8 cellular contexts compared by ENCODE assay signal in genomic region chr5:139765409-139766217, GRCh38. TPM values are rescaled to one million over a fixed set of nuclear protein-coding genes. Genes with fewer than 3 reads are reported as not detected.
DNase-seq lines count a peak whose midpoint lies in the region; ATAC-seq, FAIRE-seq and TF ChIP-seq lines count a peak whose summit lies in the region.

No MANE protein-coding gene starts in this region.

- H3K9ac ChIP-seq in duodenal mucosa (ENCODE audit: low read depth in 1 of 2, low read length in 2 of 2), result peak overlapping the region in 1 of 2 donors; percentile 74

- CTCF ChIA-PET in A549 (lab: Yijun Ruan, JAX), result interaction anchor here (0.5 to 9.0 kb wide), 99 partner anchors 9 to 958 kb away, joined by 3 to 267 read pairs (median 5); partner anchors contain the start of gene CXXC5

- H3K4me2 ChIP-seq in A549, result peak overlapping the region; percentile 63

- H3K4me1 ChIP-seq in A549 (no peaks in the 10 kb centered on the region), duodenal mucosa (ENCODE audit: control insufficient read depth in 1 of 2, insufficient read depth in 2 of 2, low read length in 2 of 2) (peaks cover 0 to under 1% of the 10 kb centered on the region in 2 donors), lower lobe of right lung (peaks cover 13% of the 10 kb centered on the region)

- WGBS in A549 (ENCODE audit: missing lambda C conversion rate), result 13% methylated on average over 32 of the region's 46 CpGs

- peaks cover 12 to 17% of the 10 kb centered on the region in 2 donors for H3K27me3 ChIP-seq in duodenal mucosa (ENCODE audit: control insufficient read depth in 1 of 2, insufficient read depth in 2 of 2, low read length in 2 of 2)
- H3K27me3 ChIP-seq in lower lobe of right lung (ENCODE audit: low read depth), result peaks cover 29% of the 10 kb centered on the region

- DNase-seq in A549 (ENCODE audit: low read depth in 1 of 2, low spot score in 1 of 2), result peak; percentile 74 to 76
- peak; percentile 79 for DNase-seq in GM18507 (ENCODE audit: extremely low spot score, insufficient read length, low read depth)
- peak; percentile 87 for DNase-seq in NCI-H345 (lab: John Stamatoyannopoulos, UW)
- peak; percentile 76 to 78 for DNase-seq in activated CD4-positive, alpha-beta T cell treated with anti-CD3 and anti-CD28 coated beads, Interleukin-2, amount 50 U/mL, for 4 hours
- DNase-seq in lower lobe of right lung, result peak; percentile 86
- peak; percentile 78 to 81 for DNase-seq in stimulated activated CD4-positive, alpha-beta T cell treated with anti-CD3 and anti-CD28 coated beads, Interleukin-4, amount 100 ng/mL, for 48 hours (ENCODE audit: low read depth in 2 of 2)

- H3K27ac ChIP-seq in A549 (peak overlapping the region; percentile 80 to 92), duodenal mucosa (ENCODE audit: low read depth, low read length) (no peak overlapping the region), lower lobe of right lung (no peak overlapping the region)

- ATAC-seq in A549 (peak; percentile 79 to 93), HG03039 (IDR thresholded peaks at IDR 0.05; ENCODE audit: unreplicated experiment) (peak; percentile 73), lower lobe of right lung (peak; percentile 93 to 94)

- H3K4me3 ChIP-seq in A549 (peak overlapping the region; percentile 51), duodenal mucosa (ENCODE audit: low read depth in 1 of 2, low read length in 2 of 2) (peak overlapping the region; percentile 61 to 72), lower lobe of right lung (peak overlapping the region; percentile 67)

- H3K36me3 ChIP-seq in duodenal mucosa (ENCODE audit: control insufficient read depth in 1 of 2, insufficient read depth in 2 of 2, low read length in 2 of 2) (no peaks in the 10 kb centered on the region), lower lobe of right lung (no peaks in the 10 kb centered on the region)

- TF ChIP-seq POLR2A in A549 (IDR thresholded peaks at IDR 0.05; ENCODE audit: low read length), result no peak

- no peak for TF ChIP-seq EP300 in A549 (IDR thresholded peaks at IDR 0.05)

- POLR2A ChIA-PET in A549 (lab: Yijun Ruan, JAX), result interaction anchor here (0.5 to 0.9 kb wide), 3 partner anchors 37 to 123 kb away, joined by 3 to 5 read pairs (median 3); partner anchors contain the start of gene CXXC5

- TF ChIP-seq CTCF in A549 (IDR thresholded peaks at IDR 0.05), result peak; percentile 99
- peak; percentile 99 for TF ChIP-seq CTCF in lower lobe of right lung (IDR thresholded peaks at IDR 0.05)

- H3K9me3 ChIP-seq in A549 (no peaks in the 10 kb centered on the region), duodenal mucosa (ENCODE audit: control insufficient read depth in 1 of 2, low read length in 2 of 2) (no peaks in the 10 kb centered on the region), lower lobe of right lung (no peaks in the 10 kb centered on the region)

- TF ChIP-seq RAD21 in A549 (conservative IDR thresholded peaks at IDR 0.05 in 1 of 2, IDR thresholded peaks at IDR 0.05 in 1 of 2), result peak; percentile 78 to 94

- FAIRE-seq in A549 (lab: Jason Lieb, UNC) (no peak), GM18507 (lab: Jason Lieb, UNC) (peak; percentile 81)

- intact Hi-C loops in lower lobe of right lung (cut with DNase I), result loop anchor here (10.0 kb wide), 1 partner anchor 131 kb away; no protein-coding TSS in a partner anchor

TF ChIP-seq in A549, 52 proteins besides CTCF, POLR2A, EP300 and RAD21:
- 0 out of 2 replicates have a peak, but pooled peaks have one; percentile 13 for TF ChIP-seq MAX (IDR thresholded peaks at IDR 0.05)
- TF ChIP-seq HMGXB4 (CRISPR knock-in tag; IDR thresholded peaks at IDR 0.05; ENCODE audit: borderline replicate concordance), result peak; percentile 59; the same call in 1 of the 2 replicates
- no peak for TF ChIP-seq FOSL2 (IDR thresholded peaks at IDR 0.05)
- no peak for TF ChIP-seq FOSL2 (CRISPR knock-in tag; IDR thresholded peaks at IDR 0.05)
- peak; percentile 96 for TF ChIP-seq SMC3 (IDR thresholded peaks at IDR 0.05)

RNA-seq across cellular contexts. Expression of gene PSD2, which starts 30.0 kb away (rescaled TPM):
- polyA plus RNA-seq in A549 (2011; rRNA removed), result 0.03 TPM in 1 of 2 replicates, not detected in the other
- polyA plus RNA-seq in A549 (2012; cell fraction: cytosol; rRNA removed), result 0.01 TPM in 2 replicates
- 0.02 and 0.11 TPM in 2 replicates for polyA plus RNA-seq in A549 (2012; cell fraction: nucleus; rRNA removed)
- 0.03 to 0.05 TPM (median 0.03 TPM) in 3 replicates for polyA plus RNA-seq in A549 (2017; fragmentation: RNase III; extraction: RNeasy Plus Mini Kit Qiagen cat#74134 plus additional on column Dnase treatment)
- polyA minus RNA-seq in A549 (2011; rRNA and poly(A)+ RNA removed), result 0.08 TPM in 1 of 2 replicates, not detected in the other
- not detected for total RNA-seq in lower lobe of right lung

Comparison
In these comparisons a context has a peak if more than half of its experiments do, and no peak if none do; other contexts are left out.
1. H3K27ac ChIP-seq: peak in A549 (2 of 2); none in duodenal mucosa (single experiment) and lower lobe of right lung (single experiment).
2. Peak in every context shown above with its lines, with median percentiles within 50 percentile points of each other: ATAC-seq, DNase-seq and H3K4me3 ChIP-seq.